Comparison of ENCODE assay signal across 24 cellular contexts in the genomic region with DNA sequence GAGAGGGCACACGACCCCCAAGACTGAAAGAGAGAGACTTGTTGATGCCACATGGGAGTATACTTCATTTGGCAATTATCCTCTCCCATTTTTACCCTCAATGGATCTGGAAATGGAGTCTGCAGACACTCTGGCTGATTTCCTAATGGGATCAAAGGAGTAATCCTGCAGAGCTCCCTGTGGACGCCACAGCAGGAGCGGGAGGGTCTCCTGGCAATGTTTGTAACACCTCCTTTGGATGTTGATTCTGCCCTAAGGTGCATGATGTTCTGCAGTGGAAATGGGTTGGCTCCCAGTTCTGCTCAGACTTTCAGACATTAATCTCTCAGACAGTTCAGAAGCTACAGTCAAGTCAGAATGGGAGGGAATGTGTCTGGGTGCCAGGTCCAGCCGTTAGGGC.
"Had no signal": no experiment of that assay in that cellular context is flagged by ENCODE, and none has a peak within 500 bp of the region (broad histone marks: within the 10 kb centered on the region; RNA-seq: fewer than 3 reads in every experiment).

No MANE protein-coding gene starts in this region.

- H3K9ac ChIP-seq: neural progenitor cell, parathyroid adenoma had no signal

- H3K4me3 ChIP-seq: colonic mucosa, esophagus squamous epithelium, heart right ventricle, lower lobe of right lung, neural progenitor cell, right lobe of liver, thoracic aorta, transverse colon, vagina had no signal

- H3K79me2 ChIP-seq: parathyroid adenoma had no signal

- H3K27ac Mint-ChIP-seq: dendritic cell treated with granulocyte-macrophage colony-stimulating factor and Interleukin-4, amounts not matched to agents 40 ng/mL and 50 ng/mL, for 4 days; nephron; neural progenitor cell; progenitor cell of endocrine pancreas; stimulated activated naive B cell treated with anti-CD40 and anti-IgM and Interleukin-4, amounts not matched to agents 10 μg/mL and 1 μg/mL and 100 μg/mL, for 72 hours; stimulated activated naive CD8-positive, alpha-beta T cell treated with anti-CD3 and anti-CD28 coated beads, Interleukin-15, Interleukin-2, amounts not matched to agents 100 ng/mL and 50 ng/mL, for 24 hours had no signal

- H3K36me3 Mint-ChIP-seq: neural progenitor cell; stimulated activated naive B cell treated with anti-CD40 and anti-IgM and Interleukin-4, amounts not matched to agents 10 μg/mL and 1 μg/mL and 100 μg/mL, for 72 hours had no signal

- H3K27ac ChIP-seq: colonic mucosa, esophagus squamous epithelium, heart right ventricle, lower lobe of right lung, neural progenitor cell, parathyroid adenoma, right lobe of liver, thoracic aorta, transverse colon, vagina had no signal

- H3K4me2 ChIP-seq: neural progenitor cell had no signal

- H3K4me3 Mint-ChIP-seq: dendritic cell treated with granulocyte-macrophage colony-stimulating factor and Interleukin-4, amounts not matched to agents 40 ng/mL and 50 ng/mL, for 4 days; nephron; neural progenitor cell; stimulated activated naive B cell treated with anti-CD40 and anti-IgM and Interleukin-4, amounts not matched to agents 10 μg/mL and 1 μg/mL and 100 μg/mL, for 72 hours; stimulated activated naive CD8-positive, alpha-beta T cell treated with anti-CD3 and anti-CD28 coated beads, Interleukin-15, Interleukin-2, amounts not matched to agents 100 ng/mL and 50 ng/mL, for 24 hours had no signal

- H3K27me3 ChIP-seq: colonic mucosa, esophagus squamous epithelium, neural progenitor cell, right lobe of liver, transverse colon, vagina had no signal

- ATAC-seq: heart right ventricle; left ventricle myocardium superior; lower lobe of right lung; right lobe of liver; stimulated activated naive B cell treated with anti-CD40 and anti-IgM and Interleukin-4, amounts not matched to agents 10 μg/mL and 1 μg/mL and 100 μg/mL, for 72 hours had no signal

- H3K9me3 Mint-ChIP-seq: dendritic cell treated with granulocyte-macrophage colony-stimulating factor and Interleukin-4, amounts not matched to agents 40 ng/mL and 50 ng/mL, for 4 days; nephron; neural progenitor cell; stimulated activated naive B cell treated with anti-CD40 and anti-IgM and Interleukin-4, amounts not matched to agents 10 μg/mL and 1 μg/mL and 100 μg/mL, for 72 hours; stimulated activated naive CD8-positive, alpha-beta T cell treated with anti-CD3 and anti-CD28 coated beads, Interleukin-15, Interleukin-2, amounts not matched to agents 100 ng/mL and 50 ng/mL, for 24 hours had no signal

- H2AFZ ChIP-seq: neural progenitor cell, parathyroid adenoma had no signal

- H3K4me1 ChIP-seq: colonic mucosa, esophagus squamous epithelium, heart right ventricle, lower lobe of right lung, neural progenitor cell, parathyroid adenoma, right lobe of liver, transverse colon, vagina had no signal

- H3K9me3 ChIP-seq: colonic mucosa, esophagus squamous epithelium, heart right ventricle, lower lobe of right lung, right lobe of liver, thoracic aorta, transverse colon, vagina had no signal

- H3K4me1 Mint-ChIP-seq: nephron; stimulated activated naive B cell treated with anti-CD40 and anti-IgM and Interleukin-4, amounts not matched to agents 10 μg/mL and 1 μg/mL and 100 μg/mL, for 72 hours had no signal

- DNase-seq: colonic mucosa; effector CD8-positive, alpha-beta T cell; erythroblast; esophagus squamous epithelium; foreskin melanocyte; glutamatergic neuron; heart right ventricle; hippocampal formation; left ventricle myocardium superior; lower lobe of right lung; right lobe of liver; small intestine; stimulated activated CD4-positive, alpha-beta T cell treated with anti-CD3 and anti-CD28 coated beads, Interleukin-15, amount 100 ng/mL, for 24 hours; stimulated activated CD4-positive, alpha-beta T cell treated with anti-CD3 and anti-CD28 coated beads, Interleukin-2, amount 100 ng/mL, for 48 hours; stimulated activated naive B cell treated with anti-CD40 and anti-IgM and Interleukin-4, amounts not matched to agents 10 μg/mL and 1 μg/mL and 100 μg/mL, for 72 hours; transverse colon had no signal

- H3K27me3 Mint-ChIP-seq: dendritic cell treated with granulocyte-macrophage colony-stimulating factor and Interleukin-4, amounts not matched to agents 40 ng/mL and 50 ng/mL, for 4 days; progenitor cell of endocrine pancreas had no signal

- H3K36me3 ChIP-seq: colonic mucosa, esophagus squamous epithelium, heart right ventricle, lower lobe of right lung, neural progenitor cell, right lobe of liver, thoracic aorta, transverse colon, vagina had no signal
